In the genomic region with DNA sequence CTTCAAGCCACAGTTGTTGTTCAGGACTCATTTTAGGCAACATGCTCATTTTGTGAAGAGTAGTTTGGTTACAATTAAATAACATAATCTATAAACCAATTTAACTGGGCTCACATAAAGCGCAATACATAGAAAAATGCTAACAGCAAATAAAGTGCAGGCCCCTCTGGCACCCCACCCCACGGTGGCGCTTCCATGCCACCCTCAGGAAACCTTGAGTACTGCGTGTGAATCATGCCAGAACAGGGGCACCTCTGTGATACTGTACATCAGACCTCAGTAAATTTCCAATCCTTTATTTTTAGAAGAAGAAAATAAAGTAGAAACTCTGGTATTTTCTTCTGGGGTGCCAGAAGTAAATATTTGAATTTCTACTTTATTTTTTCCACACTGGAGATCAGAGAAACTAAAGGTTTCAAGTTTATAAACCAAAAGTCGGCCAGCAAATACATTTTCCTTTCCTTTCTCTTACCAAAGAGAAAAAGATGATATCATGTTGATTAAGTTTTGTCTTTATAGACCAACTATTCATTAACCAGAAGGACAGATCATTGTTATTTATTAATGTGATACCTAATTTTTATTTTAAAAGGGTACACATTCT, we compare ENCODE assay signal across 8 cellular contexts.
DNase-seq lines count a peak whose midpoint lies in the region; ATAC-seq and TF ChIP-seq lines count a peak whose summit lies in the region.

No MANE protein-coding gene starts in this region.

- peaks cover 6% of the 10 kb centered on the region for H3K4me1 ChIP-seq in osteoblast (ENCODE audit: insufficient read depth, low read length)

- CTCF ChIA-PET in BJ (lab: Yijun Ruan, JAX): interaction anchor here (0.7 to 2.2 kb wide), 8 partner anchors 12 to 904 kb away, joined by 3 to 10 read pairs (median 3); no protein-coding TSS in a partner anchor

- H3K27ac ChIP-seq in osteoblast (ENCODE audit: low read depth, low read length): no peak overlapping the region

- no peak overlapping the region for H2AFZ ChIP-seq in osteoblast (ENCODE audit: low read length)

- POLR2A ChIA-PET in BJ (lab: Charles Lee): no interaction called here

- H3K36me3 ChIP-seq in BJ (ENCODE audit: control insufficient read depth, insufficient read depth, low read length): no peaks in the 10 kb centered on the region
- H3K36me3 ChIP-seq in osteoblast (ENCODE audit: insufficient read depth, low read length): no peaks in the 10 kb centered on the region

- H3K27me3 ChIP-seq in BJ (ENCODE audit: control insufficient read depth, insufficient read depth, low read length) (no peaks in the 10 kb centered on the region), osteoblast (ENCODE audit: insufficient read depth, low read length) (no peaks in the 10 kb centered on the region)

- in situ Hi-C loops in GM13976 (cut with MboI; ENCODE audit: low sequenced_read_pairs, unreplicated experiment): no loop called here

- no peaks in the 10 kb centered on the region for H3K79me2 ChIP-seq in osteoblast (ENCODE audit: insufficient read depth, low read length)

- peak; percentile 85 for TF ChIP-seq CTCF in BJ (IDR thresholded peaks at IDR 0.05; ENCODE audit: insufficient read depth, low read depth, low read length)
- peak; percentile 17 for TF ChIP-seq CTCF in GM13976 (IDR thresholded peaks at IDR 0.05; ENCODE audit: borderline replicate concordance, control extremely low read depth, extremely low read depth, insufficient read depth, missing control alignments)
- peak; percentile 90 for TF ChIP-seq CTCF in cardiac fibroblast (IDR thresholded peaks at IDR 0.05; ENCODE audit: low read depth, low read length)
- peak; percentile 80 for TF ChIP-seq CTCF in osteoblast (IDR thresholded peaks at IDR 0.05; ENCODE audit: extremely low read depth, low read depth, low read length)

- H3K4me3 ChIP-seq in BJ (ENCODE audit: low read depth, low read length): no peak overlapping the region
- no peak overlapping the region for H3K4me3 ChIP-seq in cardiac fibroblast (replicated peaks in 1 of 2; ENCODE audit: low read depth in 2 of 2, low read length in 2 of 2)
- no peak overlapping the region for H3K4me3 ChIP-seq in osteoblast (ENCODE audit: insufficient read depth, low read length)

- H4K20me1 ChIP-seq in osteoblast (ENCODE audit: insufficient read depth, low read length): no peaks in the 10 kb centered on the region

- DNase-seq in BJ (ENCODE audit: low read depth) (no peak), GM13976 (ENCODE audit: low spot score) (peak; percentile 26), NCI-H345 treated with DMSO at 0.1 percent for 48 hours (lab: John Stamatoyannopoulos, UW; ENCODE audit: unreplicated experiment) (peak; percentile 11), cardiac fibroblast (ENCODE audit: low read depth in 2 of 2) (peak; percentile 38 to 39), osteoblast (ENCODE audit: insufficient read length, low spot score, missing footprints) (no peak)
- no peak for DNase-seq in effector CD8-positive, alpha-beta T cell (lab: John Stamatoyannopoulos, UW)
- no peak for DNase-seq in activated CD8-positive, alpha-beta memory T cell treated with anti-CD3 and anti-CD28 coated beads for 24 hours

- H3K9me3 ChIP-seq in osteoblast (ENCODE audit: low read depth, low read length): no peaks in the 10 kb centered on the region

- no peak overlapping the region for H3K4me2 ChIP-seq in osteoblast (ENCODE audit: insufficient read depth, low read length)

- ATAC-seq in HG02852 (IDR thresholded peaks at IDR 0.05; ENCODE audit: unreplicated experiment): peak; percentile 83

Comparison
In these comparisons a context has a peak if more than half of its experiments do, and no peak if none do; other contexts are left out.
1. DNase-seq: peak in GM13976 (single experiment), NCI-H345 treated with DMSO at 0.1 percent for 48 hours (single experiment) and cardiac fibroblast (2 of 2); none in BJ (single experiment), osteoblast (single experiment), effector CD8-positive, alpha-beta T cell (single experiment) and activated CD8-positive, alpha-beta memory T cell treated with anti-CD3 and anti-CD28 coated beads for 24 hours (single experiment).
2. CTCF ChIP-seq: peak in every context shown above with its lines; median percentile 90 in cardiac fibroblast; 85 in BJ; 80 in osteoblast; 17 in GM13976.